In genomic region chr17:78751000-78751399, GRCh38 we compare ENCODE assay signal across 8 cellular contexts. TPM values are rescaled to one million over a fixed set of nuclear protein-coding genes. Genes with fewer than 3 reads are reported as not detected.
DNase-seq lines count a peak whose midpoint lies in the region; ATAC-seq and TF ChIP-seq lines count a peak whose summit lies in the region.
"Not testable (repeated sequence)": the region's sequence is repeated elsewhere in the genome, so short reads cannot be mapped to it uniquely, and the experiment has no call there.

No MANE protein-coding gene starts in this region.

- 0 out of 2 replicates have a peak, but pooled peaks cover 12% of the 10 kb centered on the region for H4K20me1 ChIP-seq in BLaER1

- ATAC-seq in activated CD8-positive, alpha-beta T cell treated with anti-CD3 and anti-CD28 coated beads, Interleukin-2, amount 10 ng/mL, durations not matched to agents 7 days and 5 days; memory B cell (ENCODE audit: low read depth): not testable (repeated sequence)

- H3K4me3 Mint-ChIP-seq in T-helper 2 cell treated with Interferon-gamma antibody and Interleukin-4, amounts not matched to agents 5 μg/mL and 100 μg/mL, for 36 hours, result peak overlapping the region; percentile 27
- H3K4me3 Mint-ChIP-seq in activated CD8-positive, alpha-beta T cell treated with anti-CD3 and anti-CD28 coated beads, Interleukin-2, amount 10 ng/mL, durations not matched to agents 7 days and 5 days; activated naive CD4-positive, alpha-beta T cell treated with anti-CD3 and anti-CD28 coated beads, Interleukin-2, amount 10 ng/mL, durations not matched to agents 7 days and 5 days; memory B cell; osteocyte (ENCODE audit: unreplicated experiment): not testable (repeated sequence)

- not testable (repeated sequence) for H3K9me3 Mint-ChIP-seq in T-helper 2 cell treated with Interferon-gamma antibody and Interleukin-4, amounts not matched to agents 5 μg/mL and 100 μg/mL, for 36 hours; activated CD8-positive, alpha-beta T cell treated with anti-CD3 and anti-CD28 coated beads, Interleukin-2, amount 10 ng/mL, durations not matched to agents 7 days and 5 days (ENCODE audit: insufficient read depth); activated naive CD4-positive, alpha-beta T cell treated with anti-CD3 and anti-CD28 coated beads, Interleukin-2, amount 10 ng/mL, durations not matched to agents 7 days and 5 days; memory B cell; osteocyte (ENCODE audit: unreplicated experiment)

- H3K27me3 Mint-ChIP-seq in T-helper 2 cell treated with Interferon-gamma antibody and Interleukin-4, amounts not matched to agents 5 μg/mL and 100 μg/mL, for 36 hours (ENCODE audit: low read depth); activated CD8-positive, alpha-beta T cell treated with anti-CD3 and anti-CD28 coated beads, Interleukin-2, amount 10 ng/mL, durations not matched to agents 7 days and 5 days (ENCODE audit: low read depth); activated naive CD4-positive, alpha-beta T cell treated with anti-CD3 and anti-CD28 coated beads, Interleukin-2, amount 10 ng/mL, durations not matched to agents 7 days and 5 days; memory B cell; osteocyte (ENCODE audit: unreplicated experiment): not testable (repeated sequence)

- H3K36me3 ChIP-seq in BLaER1; HEK293 (ENCODE audit: control insufficient read depth in 2 of 2, insufficient read depth in 1 of 2, low read length in 2 of 2); effector memory CD4-positive, alpha-beta T cell (ENCODE audit: control insufficient read depth, insufficient read depth, low read length): not testable (repeated sequence)

- peaks cover 65% of the 10 kb centered on the region for H3K4me1 ChIP-seq in BLaER1
- H3K4me1 ChIP-seq in HEK293 (ENCODE audit: control insufficient read depth, insufficient read depth, low read length), result not testable (repeated sequence)
- H3K4me1 ChIP-seq in effector memory CD4-positive, alpha-beta T cell (ENCODE audit: control insufficient read depth, insufficient read depth, low read length, poor library complexity, severe bottlenecking), result peaks cover 94% of the 10 kb centered on the region

- not testable (repeated sequence) for TF ChIP-seq CTCF in HEK293 (tag by site-specific recombination; IDR thresholded peaks at IDR 0.05); osteocyte (IDR thresholded peaks at IDR 0.05)

- not testable (repeated sequence) for H3K27me3 ChIP-seq in BLaER1; effector memory CD4-positive, alpha-beta T cell (replicated peaks; ENCODE audit: control insufficient read depth, insufficient read depth, low read length, poor library complexity, severe bottlenecking)

- peak overlapping the region; percentile 80 for H3K27ac Mint-ChIP-seq in T-helper 2 cell treated with Interferon-gamma antibody and Interleukin-4, amounts not matched to agents 5 μg/mL and 100 μg/mL, for 36 hours
- peak overlapping the region; percentile 8 for H3K27ac Mint-ChIP-seq in activated CD8-positive, alpha-beta T cell treated with anti-CD3 and anti-CD28 coated beads, Interleukin-2, amount 10 ng/mL, durations not matched to agents 7 days and 5 days
- H3K27ac Mint-ChIP-seq in activated naive CD4-positive, alpha-beta T cell treated with anti-CD3 and anti-CD28 coated beads, Interleukin-2, amount 10 ng/mL, durations not matched to agents 7 days and 5 days, result peak overlapping the region; percentile 90
- H3K27ac Mint-ChIP-seq in memory B cell (peak overlapping the region; percentile 87), osteocyte (ENCODE audit: unreplicated experiment) (peak overlapping the region; percentile 62)

- H3K4me3 ChIP-seq in BLaER1; HEK293 (ENCODE audit: low read depth, low read length); effector memory CD4-positive, alpha-beta T cell (ENCODE audit: insufficient read depth, low read depth, low read length, poor library complexity, severe bottlenecking): not testable (repeated sequence)

- H3K36me3 Mint-ChIP-seq in T-helper 2 cell treated with Interferon-gamma antibody and Interleukin-4, amounts not matched to agents 5 μg/mL and 100 μg/mL, for 36 hours (ENCODE audit: low read depth), result peaks cover 19% of the 10 kb centered on the region
- peaks cover 32% of the 10 kb centered on the region for H3K36me3 Mint-ChIP-seq in activated CD8-positive, alpha-beta T cell treated with anti-CD3 and anti-CD28 coated beads, Interleukin-2, amount 10 ng/mL, durations not matched to agents 7 days and 5 days (ENCODE audit: low read depth)
- H3K36me3 Mint-ChIP-seq in activated naive CD4-positive, alpha-beta T cell treated with anti-CD3 and anti-CD28 coated beads, Interleukin-2, amount 10 ng/mL, durations not matched to agents 7 days and 5 days, result peaks cover 38% of the 10 kb centered on the region
- H3K36me3 Mint-ChIP-seq in memory B cell; osteocyte (ENCODE audit: unreplicated experiment): not testable (repeated sequence)

- CTCF ChIA-PET in HEK293 (lab: Yijun Ruan, JAX), result interaction anchor here (1.0 to 1.4 kb wide), 2 partner anchors 11 to 42 kb away, joined by 3 to 5 read pairs; no protein-coding TSS in a partner anchor
- CTCF ChIA-PET in activated CD8-positive, alpha-beta T cell treated with anti-CD3 and anti-CD28 coated beads, Interleukin-2, amount 10 ng/mL, durations not matched to agents 7 days and 5 days (lab: Charles Lee), result interaction anchor here (0.9 to 1.7 kb wide), 3 partner anchors 9 to 42 kb away, joined by 3 to 5 read pairs (median 5); no protein-coding TSS in a partner anchor
- CTCF ChIA-PET in activated naive CD4-positive, alpha-beta T cell treated with anti-CD3 and anti-CD28 coated beads, Interleukin-2, amount 10 ng/mL, durations not matched to agents 7 days and 5 days (lab: Charles Lee), result interaction anchor here (1.9 to 3.5 kb wide), 2 partner anchors 12 to 17 kb away, joined by 6 to 21 read pairs; no protein-coding TSS in a partner anchor

- DNase-seq in T-helper 2 cell treated with Interferon-gamma antibody and Interleukin-4, amounts not matched to agents 5 μg/mL and 100 μg/mL, for 36 hours (ENCODE audit: low spot score); activated CD8-positive, alpha-beta T cell treated with anti-CD3 and anti-CD28 coated beads, Interleukin-2, amount 10 ng/mL, durations not matched to agents 7 days and 5 days; effector memory CD4-positive, alpha-beta T cell; memory B cell (ENCODE audit: low spot score in 2 of 2); osteocyte (ENCODE audit: extremely low spot score, unreplicated experiment): not testable (repeated sequence)
- DNase-seq in activated naive CD4-positive, alpha-beta T cell treated with anti-CD3 and anti-CD28 coated beads, Interleukin-2, amount 10 ng/mL, durations not matched to agents 7 days and 5 days, result peak; percentile 18

- H3K9ac ChIP-seq in BLaER1, result not testable (repeated sequence)

- H3K27ac ChIP-seq in BLaER1; HEK293 (ENCODE audit: extremely low read depth, low read depth, low read length): not testable (repeated sequence)
- H3K27ac ChIP-seq in effector memory CD4-positive, alpha-beta T cell (ENCODE audit: insufficient read depth, low read length, poor library complexity, severe bottlenecking), result peak overlapping the region; percentile 87

- peak overlapping the region; percentile 88 for H3K4me2 ChIP-seq in BLaER1

- H3K9me3 ChIP-seq in BLaER1; HEK293 (ENCODE audit: control insufficient read depth, insufficient read depth, low read depth, low read length); effector memory CD4-positive, alpha-beta T cell (ENCODE audit: control insufficient read depth, low read length): not testable (repeated sequence)

- POLR2A ChIA-PET in HEK293 (lab: Yijun Ruan, JAX), result not testable (repeated sequence)
- POLR2A ChIA-PET in activated CD8-positive, alpha-beta T cell treated with anti-CD3 and anti-CD28 coated beads, Interleukin-2, amount 10 ng/mL, durations not matched to agents 7 days and 5 days (lab: Charles Lee), result interaction anchor here (0.7 to 1.9 kb wide), 2 partner anchors 24 to 29 kb away, joined by 3 to 6 read pairs; no protein-coding TSS in a partner anchor

- H3K4me1 Mint-ChIP-seq in T-helper 2 cell treated with Interferon-gamma antibody and Interleukin-4, amounts not matched to agents 5 μg/mL and 100 μg/mL, for 36 hours (ENCODE audit: low read depth), result peaks cover 72% of the 10 kb centered on the region
- peaks cover 83% of the 10 kb centered on the region for H3K4me1 Mint-ChIP-seq in activated CD8-positive, alpha-beta T cell treated with anti-CD3 and anti-CD28 coated beads, Interleukin-2, amount 10 ng/mL, durations not matched to agents 7 days and 5 days (ENCODE audit: low read depth)
- peaks cover 93% of the 10 kb centered on the region for H3K4me1 Mint-ChIP-seq in activated naive CD4-positive, alpha-beta T cell treated with anti-CD3 and anti-CD28 coated beads, Interleukin-2, amount 10 ng/mL, durations not matched to agents 7 days and 5 days
- H3K4me1 Mint-ChIP-seq in memory B cell, result peaks cover 50% of the 10 kb centered on the region
- H3K4me1 Mint-ChIP-seq in osteocyte (ENCODE audit: unreplicated experiment), result peaks cover 43% of the 10 kb centered on the region

TF ChIP-seq in HEK293, 187 proteins besides CTCF, POLR2A, EP300 and RAD21:
- TF ChIP-seq SCRT1 (tag by site-specific recombination; IDR thresholded peaks at IDR 0.05; ENCODE audit: borderline replicate concordance) (peak; percentile 72; the same call in 1 of the 2 replicates), SCRT2 (tag by site-specific recombination; IDR thresholded peaks at IDR 0.05) (peak; percentile 86)

RNA-seq across cellular contexts. Expression of gene CYTH1, which starts 31.1 kb away (rescaled TPM):
- total RNA-seq in activated CD8-positive, alpha-beta T cell treated with anti-CD3 and anti-CD28 coated beads, Interleukin-2, amount 10 ng/mL, durations not matched to agents 7 days and 5 days, result 100 to 1,000 TPM; 137 to 138 TPM
- total RNA-seq in osteocyte, result 113 and 123 TPM in 2 replicates

Comparison
In these comparisons a context has a peak if more than half of its experiments do, and no peak if none do; other contexts are left out.
1. H3K27ac Mint-ChIP-seq: peak in every context shown above with its lines; median percentile 90 in activated naive CD4-positive, alpha-beta T cell treated with anti-CD3 and anti-CD28 coated beads, Interleukin-2, amount 10 ng/mL, durations not matched to agents 7 days and 5 days; 87 in memory B cell; 80 in T-helper 2 cell treated with Interferon-gamma antibody and Interleukin-4, amounts not matched to agents 5 μg/mL and 100 μg/mL, for 36 hours; 62 in osteocyte; 8 in activated CD8-positive, alpha-beta T cell treated with anti-CD3 and anti-CD28 coated beads, Interleukin-2, amount 10 ng/mL, durations not matched to agents 7 days and 5 days.